ENCODE assay signal across 24 cellular contexts in the genomic region with DNA sequence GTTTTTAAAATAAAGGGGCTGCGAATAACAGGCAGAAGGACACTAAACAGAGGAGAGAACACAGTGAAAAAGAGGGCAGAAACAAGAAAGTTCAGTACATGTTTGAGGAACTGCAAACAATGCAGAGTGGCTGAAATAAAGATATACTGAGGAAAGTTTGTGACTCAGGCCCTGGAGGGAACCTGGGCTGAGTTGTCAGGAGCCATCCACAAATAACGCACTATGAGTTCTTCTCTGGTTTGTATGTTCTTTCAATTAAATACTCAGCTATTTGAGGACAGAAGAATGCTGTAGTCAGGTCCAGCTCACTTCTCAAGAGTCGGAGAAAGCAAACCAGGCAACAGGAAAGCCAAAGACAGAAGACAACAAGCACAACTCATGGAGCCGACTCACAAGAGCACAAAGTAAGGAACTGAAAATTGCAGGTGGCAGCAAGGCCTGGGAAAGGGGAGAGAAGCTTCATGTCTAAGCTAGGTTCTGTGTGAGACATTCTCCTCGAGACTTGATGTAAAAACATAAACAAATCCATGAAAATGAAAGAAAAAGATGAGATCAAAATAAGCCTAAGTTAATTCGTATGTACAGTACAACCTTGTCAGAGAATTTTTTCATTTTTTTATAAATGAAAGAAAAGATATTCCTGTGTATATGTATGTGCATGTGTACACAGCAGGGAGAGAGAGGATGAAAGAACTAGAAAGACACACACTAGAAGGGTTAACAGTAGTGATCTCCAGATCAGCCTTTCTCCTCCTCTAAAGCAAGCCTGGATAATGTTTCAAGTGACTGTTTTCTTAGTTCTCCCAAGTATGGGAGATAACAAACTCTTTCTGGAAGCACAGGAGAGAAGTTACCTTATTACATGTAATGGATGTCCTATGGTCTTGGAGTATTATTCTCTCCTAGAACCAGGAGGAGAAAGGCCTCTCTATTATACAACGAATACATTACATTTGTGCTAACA. TPM values are rescaled to one million over a fixed set of nuclear protein-coding genes. Genes with fewer than 3 reads are reported as not detected.
DNase-seq lines count a peak whose midpoint lies in the region; ATAC-seq and TF ChIP-seq lines count a peak whose summit lies in the region.
"Had no signal": no experiment of that assay in that cellular context is flagged by ENCODE, and none has a peak within 500 bp of the region (broad histone marks: within the 10 kb centered on the region; RNA-seq: fewer than 3 reads in every experiment).

No MANE protein-coding gene starts in this region.

- H4K20me1 ChIP-seq in GM23338 (replicated peaks; ENCODE audit: insufficient read depth) (no peaks in the 10 kb centered on the region), neural progenitor cell (ENCODE audit: low read depth) (no peaks in the 10 kb centered on the region)
- H4K20me1 ChIP-seq: BLaER1 treated with 17β-estradiol and CSF1 and Interleukin-3, amounts not matched to agents 10 nM and 100 nM had no signal

- peak overlapping the region; percentile 27 for H3K4me2 ChIP-seq in GM23338
- peak overlapping the region; percentile 65 for H3K4me2 ChIP-seq in neural progenitor cell
- H3K4me2 ChIP-seq: A549 had no signal

- TF ChIP-seq CTCF in GM23338 (conservative IDR thresholded peaks at IDR 0.05; ENCODE audit: low read depth in 2 of 2) (no peak), endothelial cell (IDR thresholded peaks at IDR 0.05; ENCODE audit: unreplicated experiment) (no peak), neural progenitor cell (IDR thresholded peaks at IDR 0.05) (no peak)

- H3K36me3 ChIP-seq in GM23338 (ENCODE audit: insufficient read depth) (no peaks in the 10 kb centered on the region), neural progenitor cell (no peaks in the 10 kb centered on the region)
- H3K36me3 ChIP-seq: BLaER1 treated with 17β-estradiol and CSF1 and Interleukin-3, amounts not matched to agents 10 nM and 100 nM; lower lobe of right lung had no signal

- H3K79me2 ChIP-seq in GM23338 (replicated peaks; ENCODE audit: insufficient read depth) = peaks cover 77% of the 10 kb centered on the region
- H3K79me2 ChIP-seq in neural progenitor cell (ENCODE audit: low read depth) = peaks cover 93% of the 10 kb centered on the region

- no peak overlapping the region for H3K4me3 Mint-ChIP-seq in GM23338
- no peak overlapping the region for H3K4me3 Mint-ChIP-seq in endothelial cell (ENCODE audit: unreplicated experiment)
- peak overlapping the region; percentile 60 for H3K4me3 Mint-ChIP-seq in neural progenitor cell
- no peak overlapping the region for H3K4me3 Mint-ChIP-seq in activated CD4-positive, alpha-beta T cell treated with anti-CD3 and anti-CD28 coated beads for 36 hours
- H3K4me3 Mint-ChIP-seq: activated CD4-positive, alpha-beta T cell treated with anti-CD3 and anti-CD28 coated beads, Interleukin-2, amount 10 ng/mL, durations not matched to agents 7 days and 5 days had no signal

- POLR2A ChIA-PET in activated CD4-positive, alpha-beta T cell treated with anti-CD3 and anti-CD28 coated beads for 36 hours (lab: Charles Lee) = no interaction called here

- H3K4me1 Mint-ChIP-seq in GM23338 (peaks cover 56% of the 10 kb centered on the region), endothelial cell (ENCODE audit: unreplicated experiment) (peaks cover 28% of the 10 kb centered on the region), neural progenitor cell (peaks cover 55% of the 10 kb centered on the region)
- peaks cover 10% of the 10 kb centered on the region for H3K4me1 Mint-ChIP-seq in activated CD4-positive, alpha-beta T cell treated with anti-CD3 and anti-CD28 coated beads for 36 hours

- H3K9me3 Mint-ChIP-seq in GM23338 (no peaks in the 10 kb centered on the region; the same call in 2 of the 3 replicates), endothelial cell (ENCODE audit: unreplicated experiment) (no peaks in the 10 kb centered on the region), neural progenitor cell (peaks cover 2% of the 10 kb centered on the region)
- no peaks in the 10 kb centered on the region for H3K9me3 Mint-ChIP-seq in activated CD4-positive, alpha-beta T cell treated with anti-CD3 and anti-CD28 coated beads for 36 hours (ENCODE audit: low read depth)
- H3K9me3 Mint-ChIP-seq: activated CD4-positive, alpha-beta T cell treated with anti-CD3 and anti-CD28 coated beads, Interleukin-2, amount 10 ng/mL, durations not matched to agents 7 days and 5 days had no signal

- peaks cover 5% of the 10 kb centered on the region; the same call in 1 of the 2 replicates for H3F3A ChIP-seq in GM23338 (replicated peaks; ENCODE audit: low read depth)
- H3F3A ChIP-seq in neural progenitor cell (ENCODE audit: low read depth) = peaks cover 73% of the 10 kb centered on the region

- H3K4me1 ChIP-seq in GM23338 (ENCODE audit: insufficient read depth) (peaks cover 64% of the 10 kb centered on the region), neural progenitor cell (peaks cover 69% of the 10 kb centered on the region)

- H3K27me3 Mint-ChIP-seq in GM23338 (ENCODE audit: insufficient read depth, low read depth, poor library complexity) (peaks cover 2% of the 10 kb centered on the region), endothelial cell (ENCODE audit: unreplicated experiment) (no peaks in the 10 kb centered on the region), neural progenitor cell (ENCODE audit: insufficient read depth, low read depth) (peaks cover 3% of the 10 kb centered on the region)
- H3K27me3 Mint-ChIP-seq in activated CD4-positive, alpha-beta T cell treated with anti-CD3 and anti-CD28 coated beads for 36 hours = no peaks in the 10 kb centered on the region
- H3K27me3 Mint-ChIP-seq: activated CD4-positive, alpha-beta T cell treated with anti-CD3 and anti-CD28 coated beads, Interleukin-2, amount 10 ng/mL, durations not matched to agents 7 days and 5 days had no signal

- no peaks in the 10 kb centered on the region for H3K9me2 ChIP-seq in GM23338 (ENCODE audit: insufficient read depth)

- H3K4me3 ChIP-seq in GM23338 = peak overlapping the region; percentile 3; the same call in 1 of the 2 replicates
- peak overlapping the region; percentile 23 for H3K4me3 ChIP-seq in neural progenitor cell
- H3K4me3 ChIP-seq: A549; BLaER1 treated with 17β-estradiol and CSF1 and Interleukin-3, amounts not matched to agents 10 nM and 100 nM; lower lobe of right lung had no signal

- H3K36me3 Mint-ChIP-seq in GM23338 (ENCODE audit: low read depth) = peaks cover 13% of the 10 kb centered on the region; the same call in 2 of the 3 replicates
- H3K36me3 Mint-ChIP-seq in endothelial cell (ENCODE audit: low read depth, unreplicated experiment) = no peaks in the 10 kb centered on the region
- H3K36me3 Mint-ChIP-seq in neural progenitor cell = peaks cover 11% of the 10 kb centered on the region
- H3K36me3 Mint-ChIP-seq in activated CD4-positive, alpha-beta T cell treated with anti-CD3 and anti-CD28 coated beads for 36 hours (ENCODE audit: low read depth) = no peaks in the 10 kb centered on the region

- H3K27ac ChIP-seq in GM23338 (ENCODE audit: low read depth) (peak overlapping the region; percentile 84), neural progenitor cell (peak overlapping the region; percentile 95)
- H3K27ac ChIP-seq: A549; BLaER1 treated with 17β-estradiol and CSF1 and Interleukin-3, amounts not matched to agents 10 nM and 100 nM; lower lobe of right lung had no signal

- no peak overlapping the region for H3K9ac ChIP-seq in neural progenitor cell
- H3K9ac ChIP-seq: BLaER1 treated with 17β-estradiol and CSF1 and Interleukin-3, amounts not matched to agents 10 nM and 100 nM; KMS-11 had no signal

- no peaks in the 10 kb centered on the region for H3K9me3 ChIP-seq in neural progenitor cell (ENCODE audit: low read depth)
- H3K9me3 ChIP-seq: A549, lower lobe of right lung had no signal

- intact Hi-C loops in activated CD4-positive, alpha-beta T cell treated with anti-CD3 and anti-CD28 coated beads for 36 hours (cut with DNase I, micrococcal nuclease) = no loop called here

- peak; percentile 23 for ATAC-seq in GM23338
- no peak for ATAC-seq in GM19455 (IDR thresholded peaks at IDR 0.05; ENCODE audit: unreplicated experiment)
- ATAC-seq in HG03039 (IDR thresholded peaks at IDR 0.05; ENCODE audit: unreplicated experiment) = no peak
- ATAC-seq in activated CD4-positive, alpha-beta T cell treated with anti-CD3 and anti-CD28 coated beads for 36 hours = no peak
- ATAC-seq: A549, lower lobe of right lung had no signal

- H3K27ac Mint-ChIP-seq in GM23338 (peak overlapping the region; percentile 90), endothelial cell (ENCODE audit: unreplicated experiment) (peak overlapping the region; percentile 20), neural progenitor cell (peak overlapping the region; percentile 96)
- H3K27ac Mint-ChIP-seq in activated CD4-positive, alpha-beta T cell treated with anti-CD3 and anti-CD28 coated beads for 36 hours = no peak overlapping the region
- H3K27ac Mint-ChIP-seq: activated CD4-positive, alpha-beta T cell treated with anti-CD3 and anti-CD28 coated beads, Interleukin-2, amount 10 ng/mL, durations not matched to agents 7 days and 5 days had no signal

- CTCF ChIA-PET in activated CD4-positive, alpha-beta T cell treated with anti-CD3 and anti-CD28 coated beads for 36 hours (lab: Charles Lee) = no interaction called here

- DNase-seq in GM23338 (ENCODE audit: low spot score) = no peak
- DNase-seq in SK-N-DZ (ENCODE audit: low spot score) = peak; percentile 46
- DNase-seq in endothelial cell (ENCODE audit: low spot score) = no peak
- no peak for DNase-seq in neural progenitor cell (ENCODE audit: low spot score)
- no peak for DNase-seq in AML-193 (lab: John Stamatoyannopoulos, UW)
- no peak for DNase-seq in activated CD4-positive, alpha-beta T cell treated with anti-CD3 and anti-CD28 coated beads for 36 hours
- DNase-seq: activated CD4-positive, alpha-beta T cell treated with anti-CD3 and anti-CD28 coated beads, Interleukin-2, amount 10 ng/mL, durations not matched to agents 7 days and 5 days; activated CD8-positive, alpha-beta memory T cell treated with anti-CD3 and anti-CD28 coated beads, Interleukin-2, amount 50 U/mL, for 48 hours; activated effector memory CD4-positive, alpha-beta T cell treated with Interleukin-2 at 50 U/mL for 16 hours; Calu3; cerebellar nuclear complex; EL; head of caudate nucleus; islet precursor cell; lower lobe of right lung; NCI-H1092; NCI-H2081 treated with DMSO at 0.1 percent for 48 hours; small intestine; stimulated activated CD4-positive, alpha-beta T cell treated with anti-CD3 and anti-CD28 coated beads, Interleukin-4, amount 100 ng/mL, for 24 hours had no signal

- H2AFZ ChIP-seq in GM23338 (no peak overlapping the region), neural progenitor cell (replicated peaks) (no peak overlapping the region)

- no peaks in the 10 kb centered on the region for H3K27me3 ChIP-seq in GM23338 (ENCODE audit: insufficient read depth)
- no peaks in the 10 kb centered on the region for H3K27me3 ChIP-seq in neural progenitor cell

RNA-seq across cellular contexts. Expression of a gene that starts 41.5 kb away (rescaled TPM):
- total RNA-seq in GM23338 (2014; rRNA removed; shearing (Covaris generic)) = 30.2 and 36.5 TPM in 2 replicates
- polyA plus RNA-seq in GM23338 (2016; fragmentation: Nextera tagmentation; extraction: Ambion mirVana) = 26.3 and 28.1 TPM in 2 replicates
- 81.6 and 96.7 TPM in 2 replicates for polyA plus RNA-seq in SK-N-DZ (2014; cell fraction: cytosol; rRNA removed)
- polyA plus RNA-seq in SK-N-DZ (2014; cell fraction: nucleus; rRNA removed) = 64.2 and 86.9 TPM in 2 replicates
- 26.3 TPM for total RNA-seq in endothelial cell (ENCODE audit: unreplicated experiment)
- total RNA-seq in neural progenitor cell (ENCODE audit: low replicate concordance) = 45.0 and 46.6 TPM in 2 replicates
- total RNA-seq in activated CD4-positive, alpha-beta T cell treated with anti-CD3 and anti-CD28 coated beads for 36 hours = 1 to 10 TPM; 3.8 TPM
